19 cellular contexts compared by ENCODE assay signal in the genomic region with DNA sequence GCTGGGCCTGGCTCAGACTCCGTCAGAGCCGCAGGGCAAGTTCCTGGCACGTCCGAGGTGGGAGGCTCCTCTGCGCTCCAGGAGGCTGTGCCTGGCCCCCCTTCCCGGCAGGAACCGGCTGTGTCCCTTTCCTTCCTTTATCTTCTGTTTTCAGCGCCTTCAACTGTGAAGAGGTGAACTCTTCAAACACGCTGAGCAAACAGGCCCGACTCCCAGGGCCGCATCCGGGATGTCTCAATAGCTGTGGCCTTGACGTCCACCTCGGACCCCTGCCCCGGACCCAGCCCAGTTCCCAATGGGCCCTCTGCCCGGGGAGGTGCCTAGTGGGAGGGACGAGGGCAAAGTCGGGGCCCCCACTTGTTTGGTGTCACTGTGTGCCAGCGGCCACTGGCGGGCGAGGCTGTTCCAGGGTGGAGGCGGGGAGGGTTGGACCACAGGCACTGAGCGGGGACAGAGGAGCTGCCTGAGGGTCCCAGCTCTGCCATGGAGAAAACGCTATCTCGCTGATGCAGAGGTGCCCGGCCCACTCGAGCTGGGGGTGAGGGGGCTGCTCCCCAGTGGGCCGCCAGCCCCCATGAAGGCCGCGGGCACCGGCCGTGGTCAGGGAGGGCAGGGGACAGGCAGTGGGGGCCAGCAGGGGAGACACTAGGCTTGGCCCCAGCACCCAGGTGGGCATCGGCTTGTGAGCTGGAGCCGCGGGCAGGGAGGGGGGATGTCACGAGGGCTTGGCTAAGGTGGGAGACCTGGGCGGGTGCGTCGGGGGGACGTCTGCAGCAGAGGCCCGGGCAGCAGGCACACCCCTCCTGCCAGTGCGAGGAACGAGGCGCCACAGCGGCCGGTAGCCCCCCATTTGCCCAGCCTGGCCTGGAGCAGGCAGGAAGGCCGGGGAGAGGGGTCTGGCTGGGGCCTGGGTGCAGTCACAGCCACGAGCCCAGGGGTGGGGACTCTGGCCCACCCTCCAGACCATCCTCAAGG. TPM values are rescaled to one million over a fixed set of nuclear protein-coding genes. Genes with fewer than 3 reads are reported as not detected.
DNase-seq lines count a peak whose midpoint lies in the region; ATAC-seq and TF ChIP-seq lines count a peak whose summit lies in the region.
"Had no signal": no experiment of that assay in that cellular context is flagged by ENCODE, and none has a peak within 500 bp of the region (broad histone marks: within the 10 kb centered on the region; RNA-seq: fewer than 3 reads in every experiment).

No MANE protein-coding gene starts in this region.

- H3K36me3 ChIP-seq in Panc1 (ENCODE audit: control insufficient read depth, insufficient read depth, low read length) = no peaks in the 10 kb centered on the region
- H3K36me3 ChIP-seq in prostate gland = no peaks in the 10 kb centered on the region

- H3K27me3 ChIP-seq in Panc1 (ENCODE audit: control insufficient read depth, insufficient read depth, low read length) (no peaks in the 10 kb centered on the region), right cardiac atrium (ENCODE audit: control insufficient read depth, insufficient read depth) (no peaks in the 10 kb centered on the region), prostate gland (replicated peaks; ENCODE audit: insufficient read depth) (peaks cover 17% of the 10 kb centered on the region)

- TF ChIP-seq POLR2A in prostate gland (IDR thresholded peaks at IDR 0.05) = no peak

- no peak for TF ChIP-seq CTCF in Panc1 (IDR thresholded peaks at IDR 0.05)
- TF ChIP-seq CTCF in prostate gland (IDR thresholded peaks at IDR 0.05) = no peak

- WGBS in right cardiac atrium = 48% methylated on average over 48 of the region's 48 CpGs
- 50% methylated on average over 44 of the region's 48 CpGs for WGBS in prostate gland

- CTCF ChIA-PET in Panc1 (lab: Charles Lee) = interaction anchor here (1.0 kb wide), 1 partner anchor 11 kb away, joined by 3 read pairs; no protein-coding TSS in a partner anchor

- H3K4me3 ChIP-seq in Panc1 (ENCODE audit: low read depth in 2 of 2, low read length in 2 of 2) (no peak overlapping the region), right cardiac atrium (ENCODE audit: low read length) (no peak overlapping the region), prostate gland (no peak overlapping the region)
- H3K4me3 ChIP-seq: GM23248, lung had no signal

- peak; percentile 17; the same call in 1 of the 2 replicates for ATAC-seq in Panc1
- peak in 1 of 2 donors; percentile 17 for ATAC-seq in right cardiac atrium
- no peak for ATAC-seq in GM21576 (IDR thresholded peaks at IDR 0.05; ENCODE audit: unreplicated experiment)
- no peak for ATAC-seq in HG03139 (IDR thresholded peaks at IDR 0.05; ENCODE audit: unreplicated experiment)
- ATAC-seq: T-cell had no signal

- H3K27ac ChIP-seq in Panc1 (ENCODE audit: low read length) (no peak overlapping the region), right cardiac atrium (ENCODE audit: low read length) (no peak overlapping the region), prostate gland (no peak overlapping the region)
- H3K27ac ChIP-seq: 22Rv1, GM23248 had no signal

- DNase-seq in NCI-H2029 (lab: John Stamatoyannopoulos, UW) (peak; percentile 52), NCI-H2029 treated with DMSO at 0.1 percent for 48 hours (lab: John Stamatoyannopoulos, UW) (no peak), Panc1 (ENCODE audit: low read depth, low spot score) (no peak), right cardiac atrium (peak; percentile 14 to 64 (median 41)), prostate gland (ENCODE audit: low spot score) (peak; percentile 35), NCI-H446 treated with DMSO at 0.1 percent for 48 hours (lab: John Stamatoyannopoulos, UW) (no peak)
- DNase-seq: activated naive CD4-positive, alpha-beta T cell treated with anti-CD3 and anti-CD28 coated beads, Interleukin-2, amount 50 U/mL, for 16 hours; C1 segment of cervical spinal cord; effector CD8-positive, alpha-beta T cell; GM23248; NCI-H510A treated with DMSO at 0.1 percent for 48 hours; stimulated activated CD4-positive, alpha-beta T cell treated with anti-CD3 and anti-CD28 coated beads, Interleukin-2, amount 100 ng/mL, for 48 hours; T-cell; trophoblast cell had no signal

- in situ Hi-C loops in Panc1 (cut with HindIII; ENCODE audit: low pct_unique_long_range_greater_than_20kb, low sequenced_read_pairs) = no loop called here

- POLR2A ChIA-PET in Panc1 (lab: Charles Lee) = no interaction called here

- intact Hi-C loops in Panc1 (cut with micrococcal nuclease; ENCODE audit: unreplicated experiment) (loop anchor here (10.0 kb wide), 1 partner anchor 105 kb away; no protein-coding TSS in a partner anchor), right cardiac atrium (cut with DNase I) (no loop called here), prostate gland (cut with DNase I) (no loop called here)

- no peaks in the 10 kb centered on the region for H3K9me3 ChIP-seq in Panc1 (ENCODE audit: control insufficient read depth, insufficient read depth, low read depth, low read length)
- no peaks in the 10 kb centered on the region for H3K9me3 ChIP-seq in right cardiac atrium (ENCODE audit: control insufficient read depth, low read length)
- no peaks in the 10 kb centered on the region for H3K9me3 ChIP-seq in prostate gland

- no TSS peak for BruUV-seq in Panc1 (replicated peaks; lab: Mats Ljungman, UMichigan)

- H3K4me1 ChIP-seq in Panc1 (ENCODE audit: control insufficient read depth, insufficient read depth, low read length) (peaks cover 28% of the 10 kb centered on the region), right cardiac atrium (ENCODE audit: control insufficient read depth, insufficient read depth, low read length) (no peaks in the 10 kb centered on the region), prostate gland (replicated peaks) (peaks cover 4% of the 10 kb centered on the region)

RNA-seq across cellular contexts. Expression of a gene that starts 2.7 kb away (rescaled TPM):
- total RNA-seq in Panc1 (2021; ENCODE audit: unreplicated experiment) (1.2 TPM), right cardiac atrium (not detected), prostate gland (10 to 100 TPM in 1 of 2 donors, under 1 TPM in 1; 0.18 to 17.3 TPM)
- polyA plus RNA-seq in Panc1 (2012; ENCODE audit: insufficient read length) = 0.40 TPM
- under 0.01 TPM for polyA plus RNA-seq in right cardiac atrium
- total RNA-seq: fibroblast of lung, GM23248 had no signal
- polyA plus RNA-seq: fibroblast of lung, GM23248 had no signal

Comparison
In these comparisons a context has a peak if more than half of its experiments do, and no peak if none do; other contexts are left out.
1. DNase-seq: peak in NCI-H2029 (single experiment), right cardiac atrium (3 of 3) and prostate gland (single experiment); none in NCI-H2029 treated with DMSO at 0.1 percent for 48 hours (single experiment), Panc1 (single experiment) and NCI-H446 treated with DMSO at 0.1 percent for 48 hours (single experiment).